ENCODE assay signal across 11 cellular contexts in the genomic region with DNA sequence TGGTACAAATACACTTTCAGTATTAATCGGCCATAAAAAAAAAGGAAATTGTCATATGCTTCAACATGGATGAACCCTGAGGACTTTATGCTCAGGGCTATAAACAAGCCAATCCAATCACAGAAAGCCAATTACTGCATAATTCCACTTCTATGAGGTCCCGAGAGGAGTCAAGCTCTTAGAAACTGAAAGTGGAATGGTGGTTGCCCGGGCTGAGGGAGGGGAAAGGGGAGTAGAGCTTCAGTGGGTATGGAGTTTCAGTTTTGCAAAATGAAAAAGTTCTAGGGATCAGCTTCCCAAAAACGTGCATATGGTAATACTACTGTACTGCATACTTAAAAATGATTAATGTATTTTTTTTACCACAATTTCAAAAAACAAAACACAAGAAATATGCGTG. TPM values are rescaled to one million over a fixed set of nuclear protein-coding genes. Genes with fewer than 3 reads are reported as not detected.
DNase-seq lines count a peak whose midpoint lies in the region; ATAC-seq and TF ChIP-seq lines count a peak whose summit lies in the region.
"Had no signal": no experiment of that assay in that cellular context is flagged by ENCODE, and none has a peak within 500 bp of the region (broad histone marks: within the 10 kb centered on the region; RNA-seq: fewer than 3 reads in every experiment).

No MANE protein-coding gene starts in this region.

- peak overlapping the region in 5 of 7 donors; percentile 26 to 70 (median 65) for H3K27ac Mint-ChIP-seq in CD4-positive, alpha-beta memory T cell

- H3K36me3 ChIP-seq in CD4-positive, alpha-beta memory T cell (ENCODE audit: insufficient read depth, low read length) = peaks cover 3% of the 10 kb centered on the region
- H3K36me3 ChIP-seq in Peyer's patch = no peaks in the 10 kb centered on the region
- H3K36me3 ChIP-seq in ascending aorta = no peaks in the 10 kb centered on the region
- H3K36me3 ChIP-seq: thyroid gland had no signal

- CTCF ChIA-PET in CD4-positive, alpha-beta memory T cell (lab: Charles Lee; ENCODE audit: partially characterized antibody) = interaction anchor here (5.5 kb wide), 1 partner anchor 9 kb away, joined by 33 read pairs; no protein-coding TSS in a partner anchor

- DNase-seq in CD4-positive, alpha-beta memory T cell = no peak
- DNase-seq in Peyer's patch (peak in 1 of 3 donors; percentile 70), fibroblast of peridontal ligament (ENCODE audit: extremely low read depth) (peak; percentile 78), sciatic nerve (ENCODE audit: low spot score) (no peak), lower leg skin (ENCODE audit: low spot score in 2 of 2) (no peak), ascending aorta (ENCODE audit: low spot score in 2 of 2) (no peak), NCI-H2029 (lab: John Stamatoyannopoulos, UW) (no peak)
- DNase-seq: DMS79, PC-3, thyroid gland had no signal

- TF ChIP-seq POLR2A in Peyer's patch (IDR thresholded peaks at IDR 0.05) (no peak), lower leg skin (IDR thresholded peaks at IDR 0.05) (no peak)

- ATAC-seq in sciatic nerve (peak; percentile 52), HG02571 (IDR thresholded peaks at IDR 0.05; ENCODE audit: unreplicated experiment) (no peak)
- ATAC-seq: PC-3 had no signal

- H3K4me1 ChIP-seq in CD4-positive, alpha-beta memory T cell (ENCODE audit: insufficient read depth, low read length) = peaks cover 12% of the 10 kb centered on the region
- H3K4me1 ChIP-seq in Peyer's patch (peaks cover 0 to 18% (median 5%) of the 10 kb centered on the region in 4 donors), ascending aorta (peaks cover 0 to 5% of the 10 kb centered on the region in 2 donors)

- TF ChIP-seq CTCF in Peyer's patch (IDR thresholded peaks at IDR 0.05) (no peak), lower leg skin (IDR thresholded peaks at IDR 0.05) (no peak), ascending aorta (IDR thresholded peaks at IDR 0.05) (no peak)

- H3K4me3 Mint-ChIP-seq in CD4-positive, alpha-beta memory T cell = peak overlapping the region in 4 of 8 donors; percentile 33 to 56 (median 43)

- H3K9me3 ChIP-seq in CD4-positive, alpha-beta memory T cell (ENCODE audit: control insufficient read depth in 1 of 2, low read length in 2 of 2) = no peaks in the 10 kb centered on the region
- H3K9me3 ChIP-seq in Peyer's patch (no peaks in the 10 kb centered on the region), ascending aorta (no peaks in the 10 kb centered on the region)
- H3K9me3 ChIP-seq: thyroid gland had no signal

- 8 to 16% methylated on average over 5 of the region's 5 CpGs for WGBS in lower leg skin, 2 donors

- peaks cover 19 to 56% (median 25%) of the 10 kb centered on the region in 4 donors for H3K4me1 Mint-ChIP-seq in CD4-positive, alpha-beta memory T cell

- intact Hi-C loops in CD4-positive, alpha-beta memory T cell (cut with micrococcal nuclease) = no loop called here
- intact Hi-C loops in sciatic nerve (cut with DNase I) = no loop called here
- intact Hi-C loops in lower leg skin (cut with DNase I; ENCODE audit: low total_unique reads) = no loop called here
- intact Hi-C loops in ascending aorta (cut with DNase I) = no loop called here

- no peaks in the 10 kb centered on the region for H3K27me3 Mint-ChIP-seq in CD4-positive, alpha-beta memory T cell

- no peak overlapping the region for H3K27ac ChIP-seq in CD4-positive, alpha-beta memory T cell (ENCODE audit: low read depth, low read length)
- H3K27ac ChIP-seq in Peyer's patch (peak overlapping the region; percentile 18 to 89 (median 80)), ascending aorta (peak overlapping the region in 1 of 2 donors; percentile 66)
- H3K27ac ChIP-seq: thyroid gland had no signal

- H3K9me3 Mint-ChIP-seq in CD4-positive, alpha-beta memory T cell = peaks cover 0 to 2% (median 0%) of the 10 kb centered on the region in 8 donors

- H3K36me3 Mint-ChIP-seq in CD4-positive, alpha-beta memory T cell = peaks cover 10 to 23% of the 10 kb centered on the region in 2 donors

- H3K27me3 ChIP-seq in CD4-positive, alpha-beta memory T cell (ENCODE audit: insufficient read depth, low read length) = no peaks in the 10 kb centered on the region
- H3K27me3 ChIP-seq in Peyer's patch = no peaks in the 10 kb centered on the region
- H3K27me3 ChIP-seq in ascending aorta = no peaks in the 10 kb centered on the region
- H3K27me3 ChIP-seq: thyroid gland had no signal

- no peak overlapping the region for H3K4me3 ChIP-seq in CD4-positive, alpha-beta memory T cell (ENCODE audit: low read length in 2 of 2)
- H3K4me3 ChIP-seq in Peyer's patch (peak overlapping the region in 2 of 4 donors; percentile 40), lower leg skin (ENCODE audit: low read depth, poor library complexity, severe bottlenecking) (no peak overlapping the region), ascending aorta (peak overlapping the region in 1 of 2 donors; percentile 35)
- H3K4me3 ChIP-seq: thyroid gland had no signal

- POLR2A ChIA-PET in CD4-positive, alpha-beta memory T cell (lab: Charles Lee; ENCODE audit: partially characterized antibody) = no interaction called here

RNA-seq across cellular contexts. Expression of gene RNF34, which starts 52.0 kb away (rescaled TPM):
- 10 to 100 TPM; 88.6 to 95.3 TPM for total RNA-seq in CD4-positive, alpha-beta memory T cell
- 10 to 100 TPM; 61.3 to 84.7 TPM for polyA plus RNA-seq in CD4-positive, alpha-beta memory T cell
- total RNA-seq in Peyer's patch (10 to 100 TPM; 50.4 to 83.4 (median 72.9) TPM), sciatic nerve (39.5 TPM), lower leg skin (10 to 100 TPM; 18.9 to 32.1 (median 25.8) TPM), ascending aorta (45.1 TPM)
